8 cellular contexts compared by ENCODE assay signal in the genomic region with DNA sequence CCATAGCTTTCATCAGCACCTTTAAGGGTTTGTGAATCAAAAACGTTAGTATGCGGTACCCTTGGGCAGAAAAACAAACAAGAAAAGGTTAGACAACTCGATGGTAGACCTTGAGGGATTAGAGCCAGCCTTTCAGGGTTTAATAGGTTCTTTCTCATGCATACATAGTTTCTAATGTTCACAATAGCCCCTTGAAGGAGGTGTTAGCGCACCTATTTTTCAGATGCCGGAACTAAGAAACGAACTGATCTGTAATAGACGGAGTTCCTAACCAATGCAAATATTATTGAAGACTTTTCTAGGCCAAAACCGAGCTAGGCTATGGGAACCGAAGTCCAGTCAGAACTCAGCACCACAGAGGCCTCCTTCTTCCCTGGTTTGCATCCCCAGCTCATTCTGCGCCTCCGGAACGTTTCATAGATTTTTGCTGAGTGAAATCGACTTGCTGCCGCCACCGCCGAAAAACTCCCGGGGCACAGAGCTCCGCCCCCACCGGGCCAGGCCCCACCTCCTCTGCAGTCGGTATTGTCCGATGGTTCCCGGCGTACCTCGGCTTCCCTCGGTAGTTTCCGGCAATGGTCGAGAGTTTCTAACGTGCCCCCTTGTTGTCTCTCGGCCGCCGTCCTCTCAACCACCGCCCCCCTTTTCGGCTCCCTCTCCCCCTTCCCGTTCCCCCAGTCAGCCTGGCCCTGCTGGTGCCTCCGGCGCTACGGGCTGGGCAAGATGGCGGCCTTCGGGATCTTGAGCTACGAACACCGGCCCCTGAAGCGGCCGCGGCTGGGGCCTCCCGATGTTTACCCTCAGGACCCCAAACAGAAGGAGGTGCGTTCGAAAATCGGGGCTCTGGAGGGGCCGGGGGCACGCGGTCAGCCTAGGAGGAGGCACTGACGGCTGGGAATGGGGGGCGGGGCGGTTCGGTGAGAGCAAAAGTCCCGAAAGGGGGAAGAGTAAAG. TPM values are rescaled to one million over a fixed set of nuclear protein-coding genes. Genes with fewer than 3 reads are reported as not detected.
DNase-seq lines count a peak whose midpoint lies in the region; ATAC-seq and TF ChIP-seq lines count a peak whose summit lies in the region.

Gene MED12 (plus strand): TSS at position 565 of the 953 bp plus-strand sequence. CDS start 159 bp downstream, at position 724.

- TF ChIP-seq CTCF in nephron progenitor cell (IDR thresholded peaks at IDR 0.05): no peak

- H3K27me3 Mint-ChIP-seq in nephron progenitor cell (ENCODE audit: low read depth, poor library complexity): peaks cover 3% of the 10 kb centered on the region
- H3K27me3 Mint-ChIP-seq in stimulated activated naive CD8-positive, alpha-beta T cell treated with anti-CD3 and anti-CD28 coated beads, Interleukin-15, Interleukin-2, amounts not matched to agents 100 ng/mL and 50 ng/mL, for 24 hours: no peaks in the 10 kb centered on the region

- peak within 1 kb of the TSS; percentile 48 for H3K27ac Mint-ChIP-seq in nephron progenitor cell
- H3K27ac Mint-ChIP-seq in stimulated activated naive CD8-positive, alpha-beta T cell treated with anti-CD3 and anti-CD28 coated beads, Interleukin-15, Interleukin-2, amounts not matched to agents 100 ng/mL and 50 ng/mL, for 24 hours: peak within 1 kb of the TSS; percentile 79

- peaks cover 37% of the 10 kb centered on the region for H3K9me3 Mint-ChIP-seq in nephron progenitor cell
- H3K9me3 Mint-ChIP-seq in stimulated activated naive CD8-positive, alpha-beta T cell treated with anti-CD3 and anti-CD28 coated beads, Interleukin-15, Interleukin-2, amounts not matched to agents 100 ng/mL and 50 ng/mL, for 24 hours: no peaks in the 10 kb centered on the region

- H3K36me3 Mint-ChIP-seq in nephron progenitor cell (ENCODE audit: low read depth): peaks cover 26% of the 10 kb centered on the region
- peaks cover 19% of the 10 kb centered on the region for H3K36me3 Mint-ChIP-seq in stimulated activated naive CD8-positive, alpha-beta T cell treated with anti-CD3 and anti-CD28 coated beads, Interleukin-15, Interleukin-2, amounts not matched to agents 100 ng/mL and 50 ng/mL, for 24 hours (ENCODE audit: low read depth)

- peak; percentile 79 for ATAC-seq in GM21825 (IDR thresholded peaks at IDR 0.05; ENCODE audit: unreplicated experiment)

- DNase-seq in Daoy (ENCODE audit: low read depth) (peak; percentile 80), Kasumi-1 (lab: John Stamatoyannopoulos, UW) (peak; percentile 53 to 66), activated gamma-delta T cell (lab: John Stamatoyannopoulos, UW) (peak; percentile 61), fibroblast of the conjunctiva (ENCODE audit: low read depth) (peak; percentile 56), nephron progenitor cell (peak; percentile 86)

- peak; percentile 57 for TF ChIP-seq POLR2A in Raji (IDR thresholded peaks at IDR 0.05; ENCODE audit: insufficient read depth, low read depth, low read length)

- H3K4me3 Mint-ChIP-seq in nephron progenitor cell: peak within 1 kb of the TSS; percentile 84
- H3K4me3 Mint-ChIP-seq in stimulated activated naive CD8-positive, alpha-beta T cell treated with anti-CD3 and anti-CD28 coated beads, Interleukin-15, Interleukin-2, amounts not matched to agents 100 ng/mL and 50 ng/mL, for 24 hours: peak within 1 kb of the TSS; percentile 81

- H3K4me1 Mint-ChIP-seq in nephron progenitor cell: peaks cover 10% of the 10 kb centered on the region
- peaks cover 20% of the 10 kb centered on the region for H3K4me1 Mint-ChIP-seq in stimulated activated naive CD8-positive, alpha-beta T cell treated with anti-CD3 and anti-CD28 coated beads, Interleukin-15, Interleukin-2, amounts not matched to agents 100 ng/mL and 50 ng/mL, for 24 hours (ENCODE audit: low read depth)

RNA-seq across cellular contexts. Expression of gene MED12, which starts in this region (rescaled TPM):
- 14.7 and 17.7 TPM in 2 replicates for total RNA-seq in Daoy (2014; rRNA removed; shearing (Covaris generic))

Comparison
In these comparisons a context has a peak if more than half of its experiments do, and no peak if none do; other contexts are left out.
1. Peak in every context shown above with its lines: DNase-seq and ATAC-seq.